Comparison of ENCODE assay signal across 8 cellular contexts in the genomic region with DNA sequence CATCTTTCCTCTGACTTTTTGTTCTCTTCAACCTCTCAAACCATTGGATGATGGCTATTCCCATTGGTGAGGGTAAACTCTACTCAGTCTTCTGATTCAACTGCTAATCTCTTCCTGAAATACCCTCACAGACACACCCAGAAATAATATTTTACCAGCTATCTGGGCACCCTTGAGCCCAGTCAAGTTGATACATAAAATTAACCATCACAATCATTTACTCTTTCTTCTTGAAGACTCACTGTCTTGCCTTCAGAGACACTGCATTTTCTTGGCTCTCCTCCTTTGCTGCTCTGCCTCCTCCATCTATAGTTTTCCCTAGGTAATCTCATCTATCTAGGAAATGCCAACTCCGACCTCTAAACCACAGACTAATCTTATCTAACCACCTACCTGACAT. TPM values are rescaled to one million over a fixed set of nuclear protein-coding genes. Genes with fewer than 3 reads are reported as not detected.
"Had no signal": no experiment of that assay in that cellular context is flagged by ENCODE, and none has a peak within 500 bp of the region (broad histone marks: within the 10 kb centered on the region; RNA-seq: fewer than 3 reads in every experiment).

No MANE protein-coding gene starts in this region.

- DNase-seq: GDM1, GF-D8 had no signal

- ATAC-seq: GM12878 had no signal

- H3K4me3 ChIP-seq: GM12878 had no signal

- FAIRE-seq: G401.6, GM12878, GM12891, GM12892, GM18507, GM19239 had no signal

RNA-seq across cellular contexts. Expression of a gene that starts 12.6 kb away (rescaled TPM):
- total RNA-seq: GM12878 had no signal
- polyA plus RNA-seq: GM12878 had no signal
